In genomic region chr1:12167493-12168429, GRCh38 we compare ENCODE assay signal across 8 cellular contexts. TPM values are rescaled to one million over a fixed set of nuclear protein-coding genes. Genes with fewer than 3 reads are reported as not detected.
DNase-seq lines count a peak whose midpoint lies in the region; ATAC-seq and TF ChIP-seq lines count a peak whose summit lies in the region.

No MANE protein-coding gene starts in this region.

- H3K4me1 ChIP-seq in HUES6 (ENCODE audit: control insufficient read depth, insufficient read depth, low read length) = peaks cover 20% of the 10 kb centered on the region; the same call in 1 of the 2 replicates
- H3K4me1 ChIP-seq in body of pancreas = peaks cover 11% of the 10 kb centered on the region
- H3K4me1 ChIP-seq in muscle layer of duodenum (ENCODE audit: control insufficient read depth in 1 of 2, insufficient read depth in 2 of 2, low read length in 2 of 2) = peaks cover 0 to 26% of the 10 kb centered on the region in 2 donors

- ATAC-seq in GM18498 (IDR thresholded peaks at IDR 0.05; ENCODE audit: unreplicated experiment) (peak; percentile 16), body of pancreas (no peak), GM19035 (IDR thresholded peaks at IDR 0.05; ENCODE audit: unreplicated experiment) (no peak), HG03378 (IDR thresholded peaks at IDR 0.05; ENCODE audit: unreplicated experiment) (no peak)

- intact Hi-C loops in body of pancreas (cut with DNase I) = no loop called here

- CTCF ChIA-PET in GM10248 (lab: Yijun Ruan, JAX) = interaction anchor here (1.2 to 2.5 kb wide), 4 partner anchors 15 to 43 kb away, joined by 3 to 8 read pairs (median 4); no protein-coding TSS in a partner anchor

- no peak overlapping the region for H3K9ac ChIP-seq in HUES6 (ENCODE audit: low read length)

- no peak for TF ChIP-seq POLR2A in body of pancreas (IDR thresholded peaks at IDR 0.05)

- no peak overlapping the region for H3K27ac ChIP-seq in HUES6 (ENCODE audit: low read depth, low read length)
- H3K27ac ChIP-seq in body of pancreas = peak overlapping the region in 3 of 4 donors; percentile 51 to 75 (median 61)
- peak overlapping the region; percentile 84 for H3K27ac ChIP-seq in muscle layer of duodenum (ENCODE audit: low read length)

- no peak for TF ChIP-seq CTCF in body of pancreas (IDR thresholded peaks at IDR 0.05)
- TF ChIP-seq CTCF in GM10248 (IDR thresholded peaks at IDR 0.05; ENCODE audit: control extremely low read depth, extremely low read depth, low read depth, missing control alignments) = no peak

- WGBS in body of pancreas, 2 donors = 24 to 47% methylated on average over 14 to 33 of the region's 33 CpGs

- POLR2A ChIA-PET in GM10248 (lab: Yijun Ruan, JAX) = no interaction called here

- DNase-seq in body of pancreas = no peak
- DNase-seq in NCI-H446 (lab: John Stamatoyannopoulos, UW) = no peak
- no peak for DNase-seq in GM10248 (ENCODE audit: extremely low spot score)

- H3K36me3 ChIP-seq in HUES6 (ENCODE audit: control insufficient read depth, insufficient read depth, low read length) (no peaks in the 10 kb centered on the region), body of pancreas (replicated peaks in 1 of 2; ENCODE audit: insufficient read depth in 1 of 2, low read depth in 2 of 2) (no peaks in the 10 kb centered on the region), muscle layer of duodenum (ENCODE audit: control insufficient read depth in 1 of 2, insufficient read depth in 2 of 2, low read length in 2 of 2) (no peaks in the 10 kb centered on the region)

- H3K4me3 ChIP-seq in HUES6 (ENCODE audit: low read depth, low read length) (peak overlapping the region; percentile 51), body of pancreas (peak overlapping the region in 1 of 2 donors; percentile 33), muscle layer of duodenum (ENCODE audit: low read depth in 1 of 2, low read length in 2 of 2) (peak overlapping the region; percentile 74 to 84)

- H3K27me3 ChIP-seq in HUES6 (ENCODE audit: control insufficient read depth, insufficient read depth, low read length) (peaks cover 35% of the 10 kb centered on the region), body of pancreas (no peaks in the 10 kb centered on the region), muscle layer of duodenum (ENCODE audit: low read depth, low read length) (no peaks in the 10 kb centered on the region)

- H3K9me3 ChIP-seq in HUES6 (ENCODE audit: control insufficient read depth, insufficient read depth, low read depth, low read length) = no peaks in the 10 kb centered on the region
- H3K9me3 ChIP-seq in body of pancreas = no peaks in the 10 kb centered on the region
- H3K9me3 ChIP-seq in muscle layer of duodenum (ENCODE audit: control insufficient read depth in 1 of 2, low read length in 2 of 2) = no peaks in the 10 kb centered on the region

RNA-seq across cellular contexts. Expression of gene TNFRSF1B, which starts 1.0 kb away (rescaled TPM):
- total RNA-seq in body of pancreas = 10 to 100 TPM; 13.7 to 28.7 TPM
